24 cellular contexts compared by ENCODE assay signal in the genomic region with DNA sequence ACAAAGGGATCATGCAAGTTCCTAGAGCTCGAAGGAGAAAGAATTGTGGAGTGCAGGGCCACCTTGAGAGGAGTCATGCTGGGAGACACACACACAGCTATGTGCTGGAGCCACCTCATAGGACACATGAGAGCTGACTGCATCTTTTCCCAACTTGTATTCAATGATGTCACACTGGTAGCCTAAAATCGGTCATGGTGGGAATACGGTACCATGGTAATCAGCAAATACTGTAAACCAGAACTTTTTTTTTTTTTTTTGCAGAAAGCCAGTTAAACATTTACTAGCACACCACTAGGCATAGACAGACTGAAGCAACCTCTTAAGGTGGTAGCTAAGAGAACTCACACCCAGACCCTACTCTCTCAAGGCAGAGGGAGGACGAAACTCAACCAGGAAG.
"Had no signal": no experiment of that assay in that cellular context is flagged by ENCODE, and none has a peak within 500 bp of the region (broad histone marks: within the 10 kb centered on the region; RNA-seq: fewer than 3 reads in every experiment).

No MANE protein-coding gene starts in this region.

- ATAC-seq: Panc1, PC-3, SK-N-SH treated with all-trans-retinoic acid at 6 μM for 48 hours had no signal

- DNase-seq: KBM-7, MV-4-11, NCI-H1048, NCI-H1105, NCI-H1417, NCI-H1436 treated with DMSO at 0.1 percent for 48 hours, NCI-H1694, NCI-H1930, NCI-H2081, NCI-H2107, NCI-H2171, NCI-H226, NCI-H446, NCI-H510A, NCI-H524 treated with DMSO at 0.1 percent for 48 hours, NCI-H69, NCI-H774, PC-3, SHP77 had no signal

- H3K27ac ChIP-seq: HL-60, RWPE1 had no signal

- FAIRE-seq: HTR-8/SVneo had no signal
